8 cellular contexts compared by ENCODE assay signal in genomic region chr1:155051777-155052398, GRCh38. TPM values are rescaled to one million over a fixed set of nuclear protein-coding genes. Genes with fewer than 3 reads are reported as not detected.
DNase-seq lines count a peak whose midpoint lies in the region; ATAC-seq and TF ChIP-seq lines count a peak whose summit lies in the region.

No MANE protein-coding gene starts in this region.

- peak; percentile 5 for ATAC-seq in HG03135 (IDR thresholded peaks at IDR 0.05; ENCODE audit: unreplicated experiment)
- ATAC-seq in RWPE2 (ENCODE audit: low read depth): peak; percentile 29
- peak; percentile 19 to 33 for ATAC-seq in activated naive CD4-positive, alpha-beta T cell treated with anti-CD3 and anti-CD28 coated beads, Interleukin-2, amount 50 U/mL, for 72 hours
- ATAC-seq in HG03039 (IDR thresholded peaks at IDR 0.05; ENCODE audit: unreplicated experiment): no peak

- peaks cover 8% of the 10 kb centered on the region for H3K79me2 ChIP-seq in DOHH2 (ENCODE audit: control insufficient read depth, low read length)
- peaks cover 16% of the 10 kb centered on the region for H3K79me2 ChIP-seq in osteoblast (ENCODE audit: insufficient read depth, low read length)

- no peaks in the 10 kb centered on the region for H3K9me3 Mint-ChIP-seq in activated naive CD4-positive, alpha-beta T cell treated with anti-CD3 and anti-CD28 coated beads, Interleukin-2, amount 50 U/mL, for 72 hours

- peak overlapping the region; percentile 19 to 44 for H3K27ac Mint-ChIP-seq in activated naive CD4-positive, alpha-beta T cell treated with anti-CD3 and anti-CD28 coated beads, Interleukin-2, amount 50 U/mL, for 72 hours

- peak; percentile 76 for DNase-seq in RWPE2 (ENCODE audit: low spot score)
- peak in 1 of 2 donors; percentile 52 for DNase-seq in activated naive CD4-positive, alpha-beta T cell treated with anti-CD3 and anti-CD28 coated beads, Interleukin-2, amount 50 U/mL, for 72 hours (ENCODE audit: low spot score in 2 of 2)
- peak in 37 of 42 donors; percentile 26 to 75 (median 46) for DNase-seq in head of caudate nucleus
- peak; percentile 98 for DNase-seq in osteoblast (ENCODE audit: insufficient read length, low spot score, missing footprints)
- no peak for DNase-seq in GM19238 (ENCODE audit: insufficient read length, low spot score)

- no peak overlapping the region for H3K27ac ChIP-seq in DOHH2 (ENCODE audit: low read depth, low read length)
- peak overlapping the region; percentile 89 for H3K27ac ChIP-seq in RWPE2 (ENCODE audit: poor library complexity, severe bottlenecking)
- H3K27ac ChIP-seq in osteoblast (ENCODE audit: low read depth, low read length): peak overlapping the region; percentile 58

- H3K36me3 Mint-ChIP-seq in activated naive CD4-positive, alpha-beta T cell treated with anti-CD3 and anti-CD28 coated beads, Interleukin-2, amount 50 U/mL, for 72 hours: peaks cover 0 to 5% of the 10 kb centered on the region in 2 donors

- H3K27me3 ChIP-seq in DOHH2 (ENCODE audit: control insufficient read depth, low read length) (no peaks in the 10 kb centered on the region), RWPE2 (ENCODE audit: insufficient read depth, poor library complexity, severe bottlenecking) (no peaks in the 10 kb centered on the region), osteoblast (ENCODE audit: insufficient read depth, low read length) (no peaks in the 10 kb centered on the region)

- no peaks in the 10 kb centered on the region for H3K9me2 ChIP-seq in DOHH2 (replicated peaks; ENCODE audit: control insufficient read depth, low read length)

- H3K4me3 ChIP-seq in DOHH2 (ENCODE audit: low read length): peak overlapping the region; percentile 81
- peak overlapping the region; percentile 94 for H3K4me3 ChIP-seq in RWPE2 (ENCODE audit: severe bottlenecking)
- H3K4me3 ChIP-seq in osteoblast (ENCODE audit: insufficient read depth, low read length): peak overlapping the region; percentile 85

- no peak for TF ChIP-seq CTCF in DOHH2 (IDR thresholded peaks at IDR 0.05; ENCODE audit: low read depth, low read length, poor library complexity, severe bottlenecking)
- no peak for TF ChIP-seq CTCF in RWPE2 (IDR thresholded peaks at IDR 0.05; ENCODE audit: poor library complexity, severe bottlenecking)
- TF ChIP-seq CTCF in osteoblast (IDR thresholded peaks at IDR 0.05; ENCODE audit: extremely low read depth, low read depth, low read length): no peak

- 0 out of 2 replicates have a peak, but pooled peaks cover 3% of the 10 kb centered on the region for H3F3A ChIP-seq in DOHH2 (ENCODE audit: control insufficient read depth, insufficient read depth)

- peak overlapping the region; percentile 66 for H2AFZ ChIP-seq in osteoblast (ENCODE audit: low read length)

- intact Hi-C loops in head of caudate nucleus (cut with DNase I): no loop called here

- H3K9me3 ChIP-seq in DOHH2 (ENCODE audit: control insufficient read depth, insufficient read depth, low read length) (no peaks in the 10 kb centered on the region), RWPE2 (ENCODE audit: severe bottlenecking) (no peaks in the 10 kb centered on the region), osteoblast (ENCODE audit: low read depth, low read length) (no peaks in the 10 kb centered on the region)

- H4K20me1 ChIP-seq in DOHH2 (ENCODE audit: control insufficient read depth, insufficient read depth, low read depth, low read length) (no peaks in the 10 kb centered on the region), osteoblast (ENCODE audit: insufficient read depth, low read length) (peaks cover 5% of the 10 kb centered on the region)

- H3K4me1 ChIP-seq in DOHH2 (ENCODE audit: control insufficient read depth, low read length) (peaks cover 34% of the 10 kb centered on the region), RWPE2 (ENCODE audit: insufficient read depth, poor library complexity, severe bottlenecking) (peaks cover 14% of the 10 kb centered on the region), osteoblast (ENCODE audit: insufficient read depth, low read length) (peaks cover 21% of the 10 kb centered on the region)

- H3K4me2 ChIP-seq in DOHH2 (ENCODE audit: low read length) (peak overlapping the region; percentile 93), osteoblast (ENCODE audit: insufficient read depth, low read length) (peak overlapping the region; percentile 98)

- peaks cover 16% of the 10 kb centered on the region; the same call in 1 of the 2 replicates for H3K36me3 ChIP-seq in DOHH2 (ENCODE audit: control insufficient read depth, low read length)
- H3K36me3 ChIP-seq in RWPE2 (ENCODE audit: low read depth): peaks cover 41% of the 10 kb centered on the region
- H3K36me3 ChIP-seq in osteoblast (ENCODE audit: insufficient read depth, low read length): peaks cover 16% of the 10 kb centered on the region

RNA-seq across cellular contexts. Expression of gene ADAM15, which starts 0.8 kb away (rescaled TPM):
- total RNA-seq in activated naive CD4-positive, alpha-beta T cell treated with anti-CD3 and anti-CD28 coated beads, Interleukin-2, amount 50 U/mL, for 72 hours: 10 to 100 TPM; 49.9 to 52.8 TPM
- total RNA-seq in osteoblast: 89.0 and 101 TPM in 2 replicates

RNA-seq across cellular contexts. Expression of gene EFNA4, which starts 11.7 kb away (rescaled TPM):
- total RNA-seq in activated naive CD4-positive, alpha-beta T cell treated with anti-CD3 and anti-CD28 coated beads, Interleukin-2, amount 50 U/mL, for 72 hours: 1 to 10 TPM; 5.7 to 9.5 TPM
- total RNA-seq in osteoblast: 3.5 and 3.6 TPM in 2 replicates

RNA-seq across cellular contexts. Expression of gene DCST1, which starts 18.3 kb away (rescaled TPM):
- total RNA-seq in activated naive CD4-positive, alpha-beta T cell treated with anti-CD3 and anti-CD28 coated beads, Interleukin-2, amount 50 U/mL, for 72 hours: under 1 TPM in 1 of 2 donors, not detected in 1; 0.34 TPM
- total RNA-seq in osteoblast: not detected in 2 replicates

RNA-seq across cellular contexts. Expression of gene DCST2, which starts 18.3 kb away (rescaled TPM):
- total RNA-seq in activated naive CD4-positive, alpha-beta T cell treated with anti-CD3 and anti-CD28 coated beads, Interleukin-2, amount 50 U/mL, for 72 hours: 1 to 10 TPM; 1.5 to 1.8 TPM
- total RNA-seq in osteoblast: not detected in 2 replicates

RNA-seq across cellular contexts. Expression of gene EFNA3, which starts 26.7 kb away (rescaled TPM):
- 10 to 100 TPM in 1 of 2 donors, 1 to 10 TPM in 1; 1.7 to 12.6 TPM for total RNA-seq in activated naive CD4-positive, alpha-beta T cell treated with anti-CD3 and anti-CD28 coated beads, Interleukin-2, amount 50 U/mL, for 72 hours
- 1.4 and 2.1 TPM in 2 replicates for total RNA-seq in osteoblast
